8 cellular contexts compared by ENCODE assay signal in genomic region chr19:6516659-6517291, GRCh38. TPM values are rescaled to one million over a fixed set of nuclear protein-coding genes. Genes with fewer than 3 reads are reported as not detected.
A peak's percentile ranks its signal among the peaks of the same experiment; 100 is the strongest.
DNase-seq lines count a peak whose midpoint lies in the region; ATAC-seq and TF ChIP-seq lines count a peak whose summit lies in the region.

No MANE protein-coding gene starts in this region.

- no peaks in the 10 kb centered on the region for H3K9me2 ChIP-seq in neural cell (ENCODE audit: insufficient read depth, low read length)

- H3K9ac ChIP-seq in neural cell (ENCODE audit: low read length), result peak overlapping the region; percentile 34

- peak; percentile 94 for DNase-seq in CD1c-positive myeloid dendritic cell (ENCODE audit: extremely low spot score)
- DNase-seq in SHP77 (lab: John Stamatoyannopoulos, UW), result peak; percentile 88 to 89
- DNase-seq in activated effector memory CD4-positive, alpha-beta T cell treated with anti-CD3 and anti-CD28 coated beads, Interleukin-2, amount 50 U/mL, for 16 hours, result peak; percentile 97
- DNase-seq in fibroblast of villous mesenchyme (ENCODE audit: low read depth), result peak; percentile 73
- peak; percentile 89 for DNase-seq in stimulated activated naive CD4-positive, alpha-beta T cell treated with Interleukin-2 at 50 U/mL for 16 hours (lab: John Stamatoyannopoulos, UW)

- ATAC-seq in GM19467 (IDR thresholded peaks at IDR 0.05; ENCODE audit: unreplicated experiment), result peak; percentile 52

- peak overlapping the region; percentile 65 for H2AFZ ChIP-seq in neural cell (ENCODE audit: low read depth, low read length)

- H3K79me2 ChIP-seq in neural cell (replicated peaks; ENCODE audit: insufficient read depth, low read length), result no peaks in the 10 kb centered on the region

- peak; percentile 97 for TF ChIP-seq RAD21 in Ishikawa (IDR thresholded peaks at IDR 0.05; ENCODE audit: low read depth)
- TF ChIP-seq RAD21 in neural cell (conservative IDR thresholded peaks at IDR 0.05), result peak; percentile 74

- H4K20me1 ChIP-seq in neural cell (ENCODE audit: insufficient read depth), result no peaks in the 10 kb centered on the region

- H3K9me3 ChIP-seq in neural cell (ENCODE audit: low read length), result no peaks in the 10 kb centered on the region

- H3F3A ChIP-seq in neural cell (ENCODE audit: insufficient read depth, low read length, poor library complexity, severe bottlenecking), result no peaks in the 10 kb centered on the region

- peak; percentile 98 for TF ChIP-seq CTCF in fibroblast of villous mesenchyme (IDR thresholded peaks at IDR 0.05; ENCODE audit: insufficient read depth, low read depth, low read length)
- peak; percentile 79 for TF ChIP-seq CTCF in neural cell (IDR thresholded peaks at IDR 0.05; ENCODE audit: poor library complexity, severe bottlenecking)

- H3K27ac ChIP-seq in neural cell (ENCODE audit: low read length), result no peak overlapping the region

- H3K4me3 ChIP-seq in fibroblast of villous mesenchyme (ENCODE audit: low read depth, low read length), result peak overlapping the region; percentile 68
- H3K4me3 ChIP-seq in neural cell (ENCODE audit: low read length), result peak overlapping the region; percentile 63

- H3K4me2 ChIP-seq in neural cell (ENCODE audit: low read length), result no peak overlapping the region

- no peaks in the 10 kb centered on the region for H3K36me3 ChIP-seq in neural cell (ENCODE audit: insufficient read depth, low read length)

- no peak for TF ChIP-seq EP300 in Ishikawa (IDR thresholded peaks at IDR 0.05; ENCODE audit: borderline replicate concordance)
- peak; percentile 10 for TF ChIP-seq EP300 in neural cell (conservative IDR thresholded peaks at IDR 0.05; ENCODE audit: poor library complexity, severe bottlenecking)

- H3K27me3 ChIP-seq in neural cell (ENCODE audit: insufficient read depth, low read depth, low read length), result peaks cover 5% of the 10 kb centered on the region

TF ChIP-seq in Ishikawa, 13 proteins besides CTCF, POLR2A, EP300 and RAD21:
- TF ChIP-seq USF1 (IDR thresholded peaks at IDR 0.05) (no peak), CEBPB (IDR thresholded peaks at IDR 0.05) (no peak), MAX (IDR thresholded peaks at IDR 0.05) (peak; percentile 51; the same call in 1 of the 2 replicates), ZBTB7A (IDR thresholded peaks at IDR 0.05; ENCODE audit: low read depth) (0 out of 2 replicates have a peak, but pooled peaks have one; percentile 38), FOXM1 (IDR thresholded peaks at IDR 0.05; ENCODE audit: borderline replicate concordance, low read depth) (no peak), YY1 (IDR thresholded peaks at IDR 0.05; ENCODE audit: low read depth) (peak; percentile 62), REST (IDR thresholded peaks at IDR 0.05; ENCODE audit: low read depth) (no peak)

TF ChIP-seq in neural cell, 6 proteins besides CTCF, POLR2A, EP300 and RAD21:
- TF ChIP-seq SMC3 (conservative IDR thresholded peaks at IDR 0.05; ENCODE audit: poor library complexity) (peak; percentile 75), REST (IDR thresholded peaks at IDR 0.05; ENCODE audit: borderline replicate concordance) (no peak)

RNA-seq across cellular contexts. Expression of gene TNFSF9, which starts 14.1 kb away (rescaled TPM):
- total RNA-seq in fibroblast of villous mesenchyme, result 0.32 TPM in 1 of 2 replicates, not detected in the other
- polyA plus RNA-seq in neural cell, result 0.86 and 1.3 TPM in 2 replicates
- polyA minus RNA-seq in neural cell, result 1.9 and 2.3 TPM in 2 replicates

RNA-seq across cellular contexts. Expression of gene TUBB4A, which starts 14.7 kb away (rescaled TPM):
- not detected in 2 replicates for total RNA-seq in fibroblast of villous mesenchyme
- polyA plus RNA-seq in neural cell, result 17.8 and 25.9 TPM in 2 replicates
- 69.4 and 75.8 TPM in 2 replicates for polyA minus RNA-seq in neural cell

RNA-seq across cellular contexts. Expression of gene DENND1C, which starts 35.2 kb away (rescaled TPM):
- total RNA-seq in fibroblast of villous mesenchyme, result not detected in 2 replicates
- polyA plus RNA-seq in neural cell, result 0.17 TPM in 1 of 2 replicates, not detected in the other
- not detected in 2 replicates for polyA minus RNA-seq in neural cell

RNA-seq across cellular contexts. Expression of gene CRB3, which starts 52.7 kb away (rescaled TPM):
- 0.43 TPM in 1 of 2 replicates, not detected in the other for total RNA-seq in fibroblast of villous mesenchyme
- polyA plus RNA-seq in neural cell, result 0.43 TPM in 1 of 2 replicates, not detected in the other
- polyA minus RNA-seq in neural cell, result not detected in 2 replicates

RNA-seq across cellular contexts. Expression of gene SLC25A23, which starts 57.2 kb away (rescaled TPM):
- 22.9 and 33.2 TPM in 2 replicates for total RNA-seq in fibroblast of villous mesenchyme
- 36.3 and 47.2 TPM in 2 replicates for polyA plus RNA-seq in neural cell
- polyA minus RNA-seq in neural cell, result 55.5 and 56.2 TPM in 2 replicates
